In genomic region chr15:76195506-76196285, GRCh38 we compare ENCODE assay signal across 17 cellular contexts.
A peak's percentile ranks its signal among the peaks of the same experiment; 100 is the strongest.
DNase-seq lines count a peak whose midpoint lies in the region; ATAC-seq, FAIRE-seq and TF ChIP-seq lines count a peak whose summit lies in the region.
"Had no signal": no experiment of that assay in that cellular context is flagged by ENCODE, and none has a peak within 500 bp of the region (broad histone marks: within the 10 kb centered on the region; RNA-seq: fewer than 3 reads in every experiment).

No MANE protein-coding gene starts in this region.

- no peak overlapping the region for H4K5ac ChIP-seq in IMR-90 (ENCODE audit: low read depth, low read length)

- peak overlapping the region in 1 of 2 experiments; percentile 29; a peak in 1 of 4 replicates for H4K8ac ChIP-seq in IMR-90 (ENCODE audit: low read depth in 2 of 2, low read length in 2 of 2)

- H3K18ac ChIP-seq in IMR-90 (ENCODE audit: low read depth, low read length): no peak overlapping the region

- intact Hi-C loops in IMR-90 (cut with micrococcal nuclease): loop anchor here (2.0 kb wide), 1 partner anchor 1347 kb away; no protein-coding TSS in a partner anchor

- peak overlapping the region; percentile 61 for H2BK5ac ChIP-seq in IMR-90 (ENCODE audit: low read depth, low read length, poor library complexity, severe bottlenecking)

- dilution Hi-C loops in IMR-90 (cut with HindIII; ENCODE audit: low sequenced_read_pairs, unreplicated experiment) (no loop called here), keratinocyte (cut with MboI; ENCODE audit: extremely low pct_ligation_motif_present, low sequenced_read_pairs) (no loop called here)

- CTCF ChIA-PET in IMR-90 (lab: Yijun Ruan, JAX): no interaction called here

- peaks cover 29% of the 10 kb centered on the region for H3K9me1 ChIP-seq in IMR-90 (ENCODE audit: insufficient read depth, low read length)
- H3K9me1 ChIP-seq in keratinocyte (ENCODE audit: control insufficient read depth, extremely low read depth, insufficient read depth, low read length): no peaks in the 10 kb centered on the region

- H3K9me3 ChIP-seq in IMR-90 (ENCODE audit: control insufficient read depth, insufficient read depth, low read length): no peaks in the 10 kb centered on the region
- H3K9me3 ChIP-seq in astrocyte (ENCODE audit: insufficient read depth, low read depth, low read length): no peaks in the 10 kb centered on the region
- no peaks in the 10 kb centered on the region for H3K9me3 ChIP-seq in keratinocyte (ENCODE audit: control insufficient read depth, low read depth, low read length)
- H3K9me3 ChIP-seq in smooth muscle cell (replicated peaks; ENCODE audit: low read depth): no peaks in the 10 kb centered on the region

- no peak overlapping the region; the same call in 1 of the 2 replicates for H3K9ac ChIP-seq in IMR-90 (ENCODE audit: low read depth, low read length)
- no peak overlapping the region for H3K9ac ChIP-seq in astrocyte (ENCODE audit: low read length)
- no peak overlapping the region for H3K9ac ChIP-seq in keratinocyte (ENCODE audit: control insufficient read depth, extremely low read depth, insufficient read depth, low read length)
- H3K9ac ChIP-seq in smooth muscle cell (ENCODE audit: low read depth): no peak overlapping the region

- H3K27ac ChIP-seq in IMR-90 (ENCODE audit: insufficient read depth, low read length) (0 out of 2 replicates have a peak overlapping the region, but pooled peaks have one; percentile 31), astrocyte (ENCODE audit: low read depth, low read length) (no peak overlapping the region), keratinocyte (ENCODE audit: control insufficient read depth, insufficient read depth, low read length) (peak overlapping the region; percentile 9), smooth muscle cell (ENCODE audit: low read depth) (peak overlapping the region; percentile 57)
- H3K27ac ChIP-seq: SK-N-MC had no signal

- H2BK20ac ChIP-seq in IMR-90 (ENCODE audit: low read depth, low read length): peak overlapping the region; percentile 29; the same call in 1 of the 2 replicates

- H3K9me3 Mint-ChIP-seq in astrocyte (ENCODE audit: unreplicated experiment): peaks cover 7% of the 10 kb centered on the region
- H3K9me3 Mint-ChIP-seq: activated naive CD8-positive, alpha-beta T cell treated with anti-CD3 and anti-CD28 coated beads for 36 hours; activated T-cell treated with anti-CD3 and anti-CD28 coated beads, Interleukin-2, amount 50 U/mL, for 4 hours; natural killer cell had no signal

- H3K27me3 Mint-ChIP-seq in astrocyte (ENCODE audit: low read depth, unreplicated experiment): peaks cover 5% of the 10 kb centered on the region

- H3F3A ChIP-seq in smooth muscle cell (ENCODE audit: low read depth): no peaks in the 10 kb centered on the region

- H3K14ac ChIP-seq in IMR-90 (replicated peaks; ENCODE audit: low read depth, low read length): peak overlapping the region; percentile 64; the same call in 1 of the 2 replicates

- H3K36me3 Mint-ChIP-seq in astrocyte (ENCODE audit: low read depth, unreplicated experiment): peaks cover 5% of the 10 kb centered on the region
- H3K36me3 Mint-ChIP-seq: activated naive CD8-positive, alpha-beta T cell treated with anti-CD3 and anti-CD28 coated beads for 36 hours; natural killer cell had no signal

- H3K4me2 ChIP-seq in IMR-90 (ENCODE audit: low read depth, low read length): no peak overlapping the region
- H3K4me2 ChIP-seq in astrocyte (ENCODE audit: low read length): peak overlapping the region; percentile 61
- H3K4me2 ChIP-seq in keratinocyte (ENCODE audit: control insufficient read depth, extremely low read depth, insufficient read depth, low read depth, low read length): no peak overlapping the region
- H3K4me2 ChIP-seq in smooth muscle cell: peak overlapping the region; percentile 58

- H3K36me3 ChIP-seq in IMR-90 (ENCODE audit: control insufficient read depth, insufficient read depth, low read length) (no peaks in the 10 kb centered on the region), astrocyte (ENCODE audit: insufficient read depth, low read length) (no peaks in the 10 kb centered on the region), keratinocyte (ENCODE audit: control insufficient read depth in 2 of 2, extremely low read depth in 1 of 2, insufficient read depth in 2 of 2, low read length in 2 of 2) (peaks cover 0 to 2% of the 10 kb centered on the region in 2 experiments), smooth muscle cell (ENCODE audit: low read depth) (no peaks in the 10 kb centered on the region)

- H3K4me3 Mint-ChIP-seq in astrocyte (ENCODE audit: unreplicated experiment): no peak overlapping the region
- H3K4me3 Mint-ChIP-seq: activated naive CD8-positive, alpha-beta T cell treated with anti-CD3 and anti-CD28 coated beads for 36 hours; activated T-cell treated with anti-CD3 and anti-CD28 coated beads, Interleukin-2, amount 50 U/mL, for 4 hours; B cell; natural killer cell had no signal

- H3K27ac Mint-ChIP-seq in astrocyte (ENCODE audit: unreplicated experiment): peak overlapping the region; percentile 47
- H3K27ac Mint-ChIP-seq: activated naive CD8-positive, alpha-beta T cell treated with anti-CD3 and anti-CD28 coated beads for 36 hours had no signal

- no peak overlapping the region for H3K4me3 ChIP-seq in IMR-90 (ENCODE audit: insufficient read depth, low read depth, low read length)
- no peak overlapping the region for H3K4me3 ChIP-seq in astrocyte (ENCODE audit: insufficient read depth, low read depth, low read length)
- no peak overlapping the region for H3K4me3 ChIP-seq in keratinocyte (ENCODE audit: control insufficient read depth in 2 of 3, extremely low read depth in 1 of 3, insufficient read depth in 2 of 3, low read depth in 1 of 3, low read length in 3 of 3)
- no peak overlapping the region for H3K4me3 ChIP-seq in smooth muscle cell
- H3K4me3 ChIP-seq: SK-N-MC had no signal

- DNase-seq in IMR-90 (no peak), astrocyte (ENCODE audit: low read depth) (no peak), keratinocyte (ENCODE audit: low read depth, low spot score) (no peak), smooth muscle cell (lab: John Stamatoyannopoulos, UW; ENCODE audit: unreplicated experiment) (no peak), NCI-H2171 (lab: John Stamatoyannopoulos, UW) (no peak), GM20000 (ENCODE audit: low spot score) (no peak), dedifferentiated amniotic fluid mesenchymal stem cell (ENCODE audit: extremely low spot score) (no peak)
- DNase-seq: activated naive CD8-positive, alpha-beta T cell treated with anti-CD3 and anti-CD28 coated beads for 36 hours; activated T-cell treated with anti-CD3 and anti-CD28 coated beads, Interleukin-2, amount 50 U/mL, for 4 hours; DMS153; foreskin melanocyte; natural killer cell; NCI-H1930; NCI-H510A had no signal

- no peak overlapping the region for H3K56ac ChIP-seq in IMR-90 (ENCODE audit: extremely low read depth, insufficient read depth, low read length)

- no peak overlapping the region for H2BK15ac ChIP-seq in IMR-90 (ENCODE audit: low read depth, low read length)

- H3K4ac ChIP-seq in IMR-90 (ENCODE audit: low read depth, low read length): peak overlapping the region; percentile 61

- peaks cover 10% of the 10 kb centered on the region for H4K20me1 ChIP-seq in IMR-90 (ENCODE audit: insufficient read depth, low read length)
- no peaks in the 10 kb centered on the region for H4K20me1 ChIP-seq in astrocyte (ENCODE audit: insufficient read depth, low read length)
- H4K20me1 ChIP-seq in keratinocyte (ENCODE audit: control insufficient read depth, extremely low read depth, insufficient read depth, low read length): peaks cover 6% of the 10 kb centered on the region
- H4K20me1 ChIP-seq in smooth muscle cell (ENCODE audit: low read depth): no peaks in the 10 kb centered on the region

- in situ Hi-C loops in IMR-90 (cut with MboI; ENCODE audit: low sequenced_read_pairs): loop anchor here (5.0 to 10.0 kb wide), 2 partner anchors 137 to 669 kb away; no protein-coding TSS in a partner anchor

- peak overlapping the region; percentile 89 for H2AK5ac ChIP-seq in IMR-90 (ENCODE audit: low read depth, low read length)

- H3K27me3 ChIP-seq in IMR-90 (ENCODE audit: control insufficient read depth, insufficient read depth, low read length) (no peaks in the 10 kb centered on the region), astrocyte (ENCODE audit: insufficient read depth, low read length) (no peaks in the 10 kb centered on the region), keratinocyte (ENCODE audit: control insufficient read depth, extremely low read depth, insufficient read depth, low read length) (no peaks in the 10 kb centered on the region), smooth muscle cell (ENCODE audit: low read depth) (no peaks in the 10 kb centered on the region)

- H2AFZ ChIP-seq in IMR-90 (replicated peaks; ENCODE audit: low read length, poor library complexity) (no peak overlapping the region), astrocyte (ENCODE audit: low read depth, low read length) (no peak overlapping the region), keratinocyte (ENCODE audit: control insufficient read depth, low read length) (no peak overlapping the region), smooth muscle cell (ENCODE audit: low read depth) (no peak overlapping the region)

- H3K79me2 ChIP-seq in astrocyte (ENCODE audit: insufficient read depth, low read length) (no peaks in the 10 kb centered on the region), keratinocyte (ENCODE audit: control insufficient read depth, insufficient read depth, low read length) (no peaks in the 10 kb centered on the region), smooth muscle cell (ENCODE audit: low read depth) (no peaks in the 10 kb centered on the region)

- TF ChIP-seq CTCF in IMR-90 (conservative IDR thresholded peaks at IDR 0.05; ENCODE audit: low read depth, low read length): no peak
- no peak for TF ChIP-seq CTCF in astrocyte (IDR thresholded peaks at IDR 0.05; ENCODE audit: insufficient read depth, low read depth, low read length)
- no peak for TF ChIP-seq CTCF in keratinocyte (optimal IDR thresholded peaks at IDR 0.05 in 1 of 3, IDR thresholded peaks at IDR 0.05 in 1 of 3, conservative IDR thresholded peaks at IDR 0.05 in 1 of 3; ENCODE audit: extremely low read depth in 1 of 3, insufficient read depth in 2 of 3, low read length in 3 of 3)
- no peak for TF ChIP-seq CTCF in smooth muscle cell (IDR thresholded peaks at IDR 0.05; ENCODE audit: borderline replicate concordance, insufficient read depth, poor library complexity, severe bottlenecking)
- TF ChIP-seq CTCF in GM20000 (IDR thresholded peaks at IDR 0.05; ENCODE audit: extremely low read depth, missing control alignments): no peak

- H2BK120ac ChIP-seq in IMR-90 (ENCODE audit: low read depth, low read length): peak overlapping the region; percentile 44

- FAIRE-seq in astrocyte (lab: Jason Lieb, UNC) (no peak), keratinocyte (lab: Jason Lieb, UNC) (no peak)

- peak overlapping the region; percentile 63 for H2AK9ac ChIP-seq in IMR-90 (replicated peaks; ENCODE audit: low read depth, low read length, poor library complexity)

- H3K23ac ChIP-seq in IMR-90 (ENCODE audit: low read depth, low read length): 0 out of 2 replicates have a peak overlapping the region, but pooled peaks have one; percentile 62

- H3K4me1 ChIP-seq in IMR-90 (ENCODE audit: control insufficient read depth, insufficient read depth, low read length) (peaks cover 25% of the 10 kb centered on the region), astrocyte (ENCODE audit: insufficient read depth, low read length) (peaks cover 38% of the 10 kb centered on the region), keratinocyte (ENCODE audit: control insufficient read depth, extremely low read depth, insufficient read depth, low read length) (peaks cover 34% of the 10 kb centered on the region), smooth muscle cell (ENCODE audit: low read depth) (peaks cover 8% of the 10 kb centered on the region)

- no peak for TF ChIP-seq RAD21 in IMR-90 (IDR thresholded peaks at IDR 0.05; ENCODE audit: low read length)

- TF ChIP-seq POLR2A in IMR-90 (IDR thresholded peaks at IDR 0.05; ENCODE audit: low read depth, low read length): no peak

- 0 out of 4 replicates have a peak, but pooled peaks cover 0 to 4% of the 10 kb centered on the region in 2 experiments for H3K79me1 ChIP-seq in IMR-90 (ENCODE audit: low read depth in 1 of 2, low read length in 2 of 2)

- H3K4me1 Mint-ChIP-seq in astrocyte (ENCODE audit: low read depth, unreplicated experiment): peaks cover 9% of the 10 kb centered on the region

- ATAC-seq in IMR-90 (ENCODE audit: low read depth) (no peak), HG03159 (IDR thresholded peaks at IDR 0.05; ENCODE audit: unreplicated experiment) (no peak)
- ATAC-seq: activated T-cell treated with anti-CD3 and anti-CD28 coated beads, Interleukin-2, amount 50 U/mL, for 4 hours had no signal

- BruUV-seq in IMR-90 (replicated peaks; lab: Mats Ljungman, UMichigan): no TSS peak

- peak overlapping the region; percentile 72 for H4K91ac ChIP-seq in IMR-90 (ENCODE audit: insufficient read depth, low read depth, low read length)

- POLR2A ChIA-PET in IMR-90 (lab: Charles Lee; ENCODE audit: unreplicated experiment): no interaction called here

- WGBS in IMR-90 (ENCODE audit: extremely low coverage in 2 of 2, insufficient read length in 1 of 2), 2 experiments: 70% methylated on average over 2 of the region's 8 CpGs; no CpG with 5 or more reads in 1 of the 2 experiments
- 88% methylated on average over 8 of the region's 8 CpGs for whole genome bisulfite sequencing in smooth muscle cell (ENCODE audit: low lambda C conversion rate)

Comparison
In these comparisons a context has a peak if more than half of its experiments do, and no peak if none do; other contexts are left out.
1. H3K4me2 ChIP-seq: peak in astrocyte (single experiment) and smooth muscle cell (single experiment); none in IMR-90 (single experiment) and keratinocyte (single experiment).